Comparison of ENCODE assay signal across 27 cellular contexts in the genomic region with DNA sequence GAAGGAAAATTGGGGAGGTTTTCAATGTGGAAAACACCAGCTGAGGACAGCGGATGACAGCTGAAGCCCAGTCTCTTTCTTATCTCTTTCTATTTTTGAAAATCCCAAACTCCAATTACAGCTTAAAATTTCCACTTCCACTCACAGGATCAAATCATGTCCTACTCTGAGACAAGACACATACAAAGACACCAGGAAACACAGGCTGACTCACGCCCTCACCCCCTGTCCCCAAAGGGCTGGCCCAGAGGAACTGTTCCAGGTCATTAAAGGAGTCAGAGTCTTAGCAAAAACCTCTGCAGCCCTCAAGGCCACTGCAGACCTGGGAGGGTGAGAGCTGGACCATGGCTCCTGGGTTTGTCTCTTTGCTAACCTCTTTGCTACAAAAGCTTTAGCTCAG.
"Had no signal": no experiment of that assay in that cellular context is flagged by ENCODE, and none has a peak within 500 bp of the region (broad histone marks: within the 10 kb centered on the region; RNA-seq: fewer than 3 reads in every experiment).

No MANE protein-coding gene starts in this region.

- H3K4me1 Mint-ChIP-seq: naive thymus-derived CD8-positive, alpha-beta T cell; neural progenitor cell; stimulated activated memory B cell treated with anti-CD40 and anti-IgM and Interleukin-4, amounts not matched to agents 10 μg/mL and 1 μg/mL and 100 μg/mL, for 72 hours; stimulated activated naive CD8-positive, alpha-beta T cell treated with anti-CD3 and anti-CD28 coated beads, Interleukin-15, amount 100 ng/mL, for 72 hours had no signal

- H3K9me3 Mint-ChIP-seq: nephron; neural progenitor cell; stimulated activated memory B cell treated with anti-CD40 and anti-IgM and Interleukin-4, amounts not matched to agents 10 μg/mL and 1 μg/mL and 100 μg/mL, for 72 hours; stimulated activated naive CD8-positive, alpha-beta T cell treated with anti-CD3 and anti-CD28 coated beads, Interleukin-15, amount 100 ng/mL, for 72 hours had no signal

- H3K36me3 ChIP-seq: lower lobe of right lung, neural progenitor cell, right lobe of liver, thyroid gland, transverse colon, upper lobe of left lung, vagina had no signal

- H3K4me3 ChIP-seq: hepatocyte, lower lobe of right lung, neural progenitor cell, psoas muscle, right lobe of liver, smooth muscle cell, testis, thyroid gland, transverse colon, upper lobe of left lung, vagina had no signal

- H3K27me3 Mint-ChIP-seq: stimulated activated memory B cell treated with anti-CD40 and anti-IgM and Interleukin-4, amounts not matched to agents 10 μg/mL and 1 μg/mL and 100 μg/mL, for 72 hours had no signal

- H3K36me3 Mint-ChIP-seq: naive thymus-derived CD8-positive, alpha-beta T cell; neural progenitor cell; stimulated activated memory B cell treated with anti-CD40 and anti-IgM and Interleukin-4, amounts not matched to agents 10 μg/mL and 1 μg/mL and 100 μg/mL, for 72 hours had no signal

- H3K4me1 ChIP-seq: lower lobe of right lung, neural progenitor cell, parathyroid adenoma, psoas muscle, right lobe of liver, testis, thyroid gland, transverse colon, upper lobe of left lung, vagina had no signal

- H3K4me2 ChIP-seq: hepatocyte, neural progenitor cell, smooth muscle cell had no signal

- H3K27me3 ChIP-seq: hepatocyte, neural progenitor cell, neutrophil, right lobe of liver, testis, thyroid gland, transverse colon, upper lobe of left lung, vagina had no signal

- ATAC-seq: lower lobe of right lung; naive thymus-derived CD8-positive, alpha-beta T cell; psoas muscle; stimulated activated memory B cell treated with anti-CD40 and anti-IgM and Interleukin-4, amounts not matched to agents 10 μg/mL and 1 μg/mL and 100 μg/mL, for 72 hours; stimulated activated naive CD8-positive, alpha-beta T cell treated with anti-CD3 and anti-CD28 coated beads, Interleukin-15, amount 100 ng/mL, for 72 hours had no signal

- H3K27ac Mint-ChIP-seq: naive thymus-derived CD8-positive, alpha-beta T cell; nephron; neural progenitor cell; stimulated activated memory B cell treated with anti-CD40 and anti-IgM and Interleukin-4, amounts not matched to agents 10 μg/mL and 1 μg/mL and 100 μg/mL, for 72 hours; stimulated activated naive CD8-positive, alpha-beta T cell treated with anti-CD3 and anti-CD28 coated beads, Interleukin-15, amount 100 ng/mL, for 72 hours had no signal

- DNase-seq: islet precursor cell; lower lobe of right lung; mammary epithelial cell; mesenchymal stem cell; occipital lobe; psoas muscle; right lobe of liver; stimulated activated CD4-positive, alpha-beta T cell treated with anti-CD3 and anti-CD28 coated beads, Interleukin-1b, Interleukin-23, amount 100 ng/mL, for 48 hours; stimulated activated CD4-positive, alpha-beta T cell treated with anti-CD3 and anti-CD28 coated beads, Interleukin-2, amount 100 ng/mL, for 48 hours; stimulated activated CD4-positive, alpha-beta T cell treated with anti-CD3 and anti-CD28 coated beads, Interleukin-4, amount 100 ng/mL, for 4 hours; stimulated activated CD8-positive, alpha-beta memory T cell treated with anti-CD3 and anti-CD28 coated beads, Interleukin-4, amount 100 ng/mL, for 48 hours; stimulated activated naive CD4-positive, alpha-beta T cell treated with Interleukin-2 at 50 U/mL for 16 hours; stimulated activated naive CD8-positive, alpha-beta T cell treated with anti-CD3 and anti-CD28 coated beads, Interleukin-15, amount 100 ng/mL, for 72 hours; substantia nigra; testis; thyroid gland; transverse colon; upper lobe of left lung had no signal

- H3K27ac ChIP-seq: hepatocyte, lower lobe of right lung, neural progenitor cell, neutrophil, parathyroid adenoma, psoas muscle, right lobe of liver, testis, thyroid gland, transverse colon, upper lobe of left lung, vagina had no signal

- H3K9ac ChIP-seq: neural progenitor cell, parathyroid adenoma had no signal

- H3K9me3 ChIP-seq: lower lobe of right lung, neutrophil, psoas muscle, right lobe of liver, testis, thyroid gland, transverse colon, upper lobe of left lung, vagina had no signal

- H3K4me3 Mint-ChIP-seq: naive thymus-derived CD8-positive, alpha-beta T cell; nephron; neural progenitor cell; stimulated activated memory B cell treated with anti-CD40 and anti-IgM and Interleukin-4, amounts not matched to agents 10 μg/mL and 1 μg/mL and 100 μg/mL, for 72 hours; stimulated activated naive CD8-positive, alpha-beta T cell treated with anti-CD3 and anti-CD28 coated beads, Interleukin-15, amount 100 ng/mL, for 72 hours had no signal
